In genomic region chr20:44756011-44756688, GRCh38 we compare ENCODE assay signal across 27 cellular contexts. TPM values are rescaled to one million over a fixed set of nuclear protein-coding genes. Genes with fewer than 3 reads are reported as not detected.
"Had no signal": no experiment of that assay in that cellular context is flagged by ENCODE, and none has a peak within 500 bp of the region (broad histone marks: within the 10 kb centered on the region; RNA-seq: fewer than 3 reads in every experiment).

No MANE protein-coding gene starts in this region.

- H3K9ac ChIP-seq: parathyroid adenoma had no signal

- H3K36me3 ChIP-seq: gastrocnemius medialis, lower lobe of right lung, prostate gland, sigmoid colon, suprapubic skin, transverse colon, upper lobe of right lung, uterus had no signal

- H3K36me3 Mint-ChIP-seq: naive thymus-derived CD8-positive, alpha-beta T cell; stimulated activated effector memory CD8-positive, alpha-beta T cell treated with anti-CD3 and anti-CD28 coated beads, Interleukin-12 subunit alpha, Interleukin-12 subunit beta, amount 100 ng/mL, for 72 hours had no signal

- H3K4me3 Mint-ChIP-seq: effector memory CD8-positive, alpha-beta T cell; naive thymus-derived CD8-positive, alpha-beta T cell; nephron progenitor cell; stimulated activated effector memory CD8-positive, alpha-beta T cell treated with anti-CD3 and anti-CD28 coated beads, Interleukin-12 subunit alpha, Interleukin-12 subunit beta, amount 100 ng/mL, for 72 hours; stimulated activated naive CD8-positive, alpha-beta T cell treated with anti-CD3 and anti-CD28 coated beads, Interleukin-15, Interleukin-2, amounts not matched to agents 100 ng/mL and 50 ng/mL, for 24 hours had no signal

- H3K4me1 ChIP-seq: gastrocnemius medialis, parathyroid adenoma, prostate gland, sigmoid colon, suprapubic skin, transverse colon, upper lobe of right lung, uterus had no signal

- H3K4me3 ChIP-seq: coronary artery, gastrocnemius medialis, lower lobe of right lung, prostate gland, sigmoid colon, suprapubic skin, transverse colon, upper lobe of right lung, uterus had no signal

- H3K27me3 ChIP-seq: gastrocnemius medialis, uterus had no signal

- H3K79me2 ChIP-seq: parathyroid adenoma had no signal

- H3K27ac ChIP-seq: coronary artery, gastrocnemius medialis, lower lobe of right lung, parathyroid adenoma, prostate gland, sigmoid colon, suprapubic skin, transverse colon, upper lobe of right lung, uterus had no signal

- H3K27ac Mint-ChIP-seq: effector memory CD8-positive, alpha-beta T cell; naive thymus-derived CD8-positive, alpha-beta T cell; nephron progenitor cell; stimulated activated effector memory CD8-positive, alpha-beta T cell treated with anti-CD3 and anti-CD28 coated beads, Interleukin-12 subunit alpha, Interleukin-12 subunit beta, amount 100 ng/mL, for 72 hours; stimulated activated naive CD8-positive, alpha-beta T cell treated with anti-CD3 and anti-CD28 coated beads, Interleukin-15, Interleukin-2, amounts not matched to agents 100 ng/mL and 50 ng/mL, for 24 hours had no signal

- FAIRE-seq: keratinocyte had no signal

- ATAC-seq: effector memory CD8-positive, alpha-beta T cell; gastrocnemius medialis; left ventricle myocardium superior; lower lobe of right lung; naive thymus-derived CD8-positive, alpha-beta T cell; right cardiac atrium; stimulated activated effector memory CD8-positive, alpha-beta T cell treated with anti-CD3 and anti-CD28 coated beads, Interleukin-12 subunit alpha, Interleukin-12 subunit beta, amount 100 ng/mL, for 72 hours; upper lobe of right lung had no signal

- DNase-seq: effector memory CD8-positive, alpha-beta T cell; foreskin fibroblast; gastrocnemius medialis; head of caudate nucleus; left ventricle myocardium superior; lower lobe of right lung; naive thymus-derived CD8-positive, alpha-beta T cell; nephron progenitor cell; occipital lobe; right cardiac atrium; sigmoid colon; stimulated activated CD4-positive, alpha-beta T cell treated with anti-CD3 and anti-CD28 coated beads, Interleukin-2, amount 100 ng/mL, for 24 hours; stimulated activated CD4-positive, alpha-beta T cell treated with anti-CD3 and anti-CD28 coated beads, Interleukin-4, amount 100 ng/mL, for 24 hours; transverse colon; upper lobe of right lung; uterus had no signal

- H3K4me1 Mint-ChIP-seq: stimulated activated effector memory CD8-positive, alpha-beta T cell treated with anti-CD3 and anti-CD28 coated beads, Interleukin-12 subunit alpha, Interleukin-12 subunit beta, amount 100 ng/mL, for 72 hours had no signal

- H3K9me3 ChIP-seq: gastrocnemius medialis, lower lobe of right lung, prostate gland, sigmoid colon, suprapubic skin, transverse colon, upper lobe of right lung, uterus had no signal

- H2AFZ ChIP-seq: parathyroid adenoma had no signal

- H3K9me3 Mint-ChIP-seq: effector memory CD8-positive, alpha-beta T cell; naive thymus-derived CD8-positive, alpha-beta T cell; nephron progenitor cell; stimulated activated effector memory CD8-positive, alpha-beta T cell treated with anti-CD3 and anti-CD28 coated beads, Interleukin-12 subunit alpha, Interleukin-12 subunit beta, amount 100 ng/mL, for 72 hours; stimulated activated naive CD8-positive, alpha-beta T cell treated with anti-CD3 and anti-CD28 coated beads, Interleukin-15, Interleukin-2, amounts not matched to agents 100 ng/mL and 50 ng/mL, for 24 hours had no signal

RNA-seq across cellular contexts. Expression of gene KCNK15, which starts 10.5 kb away (rescaled TPM):
- total RNA-seq: dermis microvascular lymphatic vessel endothelial cell; myocyte; naive thymus-derived CD8-positive, alpha-beta T cell; occipital lobe had no signal
- polyA plus RNA-seq: keratinocyte; naive thymus-derived CD8-positive, alpha-beta T cell had no signal

RNA-seq across cellular contexts. Expression of gene CCN5, which starts 41.0 kb away (rescaled TPM):
- total RNA-seq: dermis microvascular lymphatic vessel endothelial cell; glomerular endothelial cell; naive thymus-derived CD8-positive, alpha-beta T cell; occipital lobe; skeletal muscle tissue had no signal
- polyA plus RNA-seq: keratinocyte; naive thymus-derived CD8-positive, alpha-beta T cell had no signal

RNA-seq across cellular contexts. Expression of gene RIMS4, which starts 54.2 kb away (rescaled TPM):
- total RNA-seq: dermis microvascular lymphatic vessel endothelial cell; glomerular endothelial cell; myocyte; naive thymus-derived CD8-positive, alpha-beta T cell had no signal
- polyA plus RNA-seq: keratinocyte; naive thymus-derived CD8-positive, alpha-beta T cell had no signal
